In the genomic region with DNA sequence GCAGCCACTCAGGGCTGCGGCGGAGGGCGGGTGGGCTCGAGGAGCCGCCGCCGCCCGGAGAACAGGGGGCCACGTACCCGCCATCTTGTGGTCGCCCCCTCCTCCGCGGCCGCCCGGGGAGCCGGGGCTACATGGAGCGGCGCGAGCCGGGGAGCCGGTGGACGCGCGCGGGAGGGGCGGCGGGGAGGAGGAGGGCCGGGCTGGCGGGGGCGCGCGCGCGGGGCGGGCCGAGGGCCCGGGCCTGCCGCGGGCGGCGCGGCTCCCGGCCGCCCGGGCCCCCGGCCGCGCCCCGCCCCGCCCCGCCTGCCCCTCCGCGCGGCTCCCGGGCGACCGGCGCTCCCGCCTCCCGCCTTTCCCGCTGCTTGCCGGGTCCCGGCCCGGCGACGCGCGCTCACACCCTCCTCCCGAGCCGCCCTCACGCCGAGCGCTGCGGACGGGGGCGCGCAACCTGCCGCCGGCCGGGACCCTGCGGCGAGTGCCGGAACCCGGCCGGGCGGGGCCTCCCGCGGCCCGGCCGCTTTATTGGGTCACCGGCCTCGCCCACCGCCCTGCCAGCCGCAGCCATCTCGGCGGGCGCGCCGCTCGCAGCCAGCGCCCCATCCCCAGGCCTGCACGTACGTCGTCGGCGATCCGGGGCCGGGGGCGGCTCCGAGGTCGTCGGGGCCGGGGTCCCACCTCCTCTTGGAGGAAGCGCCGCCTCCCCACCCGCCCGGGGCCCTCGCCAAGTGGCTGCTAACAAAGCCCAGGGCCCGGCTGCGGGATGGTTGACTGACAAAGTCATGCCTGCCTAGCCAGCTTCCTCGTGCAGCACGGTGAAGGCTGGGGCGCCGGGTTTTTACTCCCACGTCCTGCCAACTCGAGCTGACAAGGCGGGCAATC, we compare ENCODE assay signal across 1 cellular context.
A peak's percentile ranks its signal among the peaks of the same experiment; 100 is the strongest.
TF ChIP-seq lines count a peak whose summit lies in the region.

A gene with protein sequence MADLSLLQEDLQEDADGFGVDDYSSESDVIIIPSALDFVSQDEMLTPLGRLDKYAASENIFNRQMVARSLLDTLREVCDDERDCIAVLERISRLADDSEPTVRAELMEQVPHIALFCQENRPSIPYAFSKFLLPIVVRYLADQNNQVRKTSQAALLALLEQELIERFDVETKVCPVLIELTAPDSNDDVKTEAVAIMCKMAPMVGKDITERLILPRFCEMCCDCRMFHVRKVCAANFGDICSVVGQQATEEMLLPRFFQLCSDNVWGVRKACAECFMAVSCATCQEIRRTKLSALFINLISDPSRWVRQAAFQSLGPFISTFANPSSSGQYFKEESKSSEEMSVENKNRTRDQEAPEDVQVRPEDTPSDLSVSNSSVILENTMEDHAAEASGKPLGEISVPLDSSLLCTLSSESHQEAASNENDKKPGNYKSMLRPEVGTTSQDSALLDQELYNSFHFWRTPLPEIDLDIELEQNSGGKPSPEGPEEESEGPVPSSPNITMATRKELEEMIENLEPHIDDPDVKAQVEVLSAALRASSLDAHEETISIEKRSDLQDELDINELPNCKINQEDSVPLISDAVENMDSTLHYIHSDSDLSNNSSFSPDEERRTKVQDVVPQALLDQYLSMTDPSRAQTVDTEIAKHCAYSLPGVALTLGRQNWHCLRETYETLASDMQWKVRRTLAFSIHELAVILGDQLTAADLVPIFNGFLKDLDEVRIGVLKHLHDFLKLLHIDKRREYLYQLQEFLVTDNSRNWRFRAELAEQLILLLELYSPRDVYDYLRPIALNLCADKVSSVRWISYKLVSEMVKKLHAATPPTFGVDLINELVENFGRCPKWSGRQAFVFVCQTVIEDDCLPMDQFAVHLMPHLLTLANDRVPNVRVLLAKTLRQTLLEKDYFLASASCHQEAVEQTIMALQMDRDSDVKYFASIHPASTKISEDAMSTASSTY (minus strand): TSS at position 159 of the 879 bp plus-strand sequence. CDS start 75 bp downstream, at position 84.

TF ChIP-seq in IMR-90, 13 proteins besides CTCF, POLR2A, EP300 and RAD21:
- TF ChIP-seq CEBPB (IDR thresholded peaks at IDR 0.05; ENCODE audit: low read depth, low read length) (no peak), SMC3 (IDR thresholded peaks at IDR 0.05; ENCODE audit: low read depth, low read length) (no peak), NFE2L2 (IDR thresholded peaks at IDR 0.05; ENCODE audit: low read depth, low read length) (no peak), RFX5 (IDR thresholded peaks at IDR 0.05; ENCODE audit: low read depth, low read length) (no peak), CHD1 (IDR thresholded peaks at IDR 0.05; ENCODE audit: low read depth, low read length) (no peak), MXI1 (IDR thresholded peaks at IDR 0.05; ENCODE audit: borderline replicate concordance, low read depth, low read length) (peak; percentile 84; the same call in 1 of the 2 replicates), BHLHE40 (IDR thresholded peaks at IDR 0.05; ENCODE audit: low read depth, low read length) (no peak), FOS (IDR thresholded peaks at IDR 0.05; ENCODE audit: low read depth, low read length) (no peak), MAZ (IDR thresholded peaks at IDR 0.05; ENCODE audit: borderline replicate concordance, low read depth, low read length) (peak; percentile 39; the same call in 1 of the 2 replicates)
- TF ChIP-seq, protein P1, sequence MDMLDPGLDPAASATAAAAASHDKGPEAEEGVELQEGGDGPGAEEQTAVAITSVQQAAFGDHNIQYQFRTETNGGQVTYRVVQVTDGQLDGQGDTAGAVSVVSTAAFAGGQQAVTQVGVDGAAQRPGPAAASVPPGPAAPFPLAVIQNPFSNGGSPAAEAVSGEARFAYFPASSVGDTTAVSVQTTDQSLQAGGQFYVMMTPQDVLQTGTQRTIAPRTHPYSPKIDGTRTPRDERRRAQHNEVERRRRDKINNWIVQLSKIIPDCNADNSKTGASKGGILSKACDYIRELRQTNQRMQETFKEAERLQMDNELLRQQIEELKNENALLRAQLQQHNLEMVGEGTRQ (IDR thresholded peaks at IDR 0.05; ENCODE audit: low read depth, low read length), result no peak
